ENCODE assay signal across 15 cellular contexts in the genomic region with DNA sequence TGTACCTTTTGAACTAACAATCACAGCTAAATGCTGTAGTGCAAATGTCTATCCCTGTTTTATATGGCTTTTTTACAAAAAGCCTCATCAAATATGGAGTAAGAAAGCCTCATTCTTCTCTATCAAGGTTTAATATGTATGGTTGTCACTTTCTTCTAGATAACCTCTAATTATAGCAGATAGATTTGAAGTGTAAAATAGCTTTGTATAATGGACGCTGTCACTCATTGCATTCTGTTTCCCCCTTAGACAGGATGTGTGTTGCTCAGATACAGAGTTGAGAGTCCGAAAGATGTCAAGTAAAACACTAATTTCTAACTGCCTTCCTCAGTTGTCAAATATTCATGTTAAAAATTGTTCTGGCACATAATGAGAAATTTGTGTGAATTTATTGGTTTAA.
DNase-seq lines count a peak whose midpoint lies in the region; ATAC-seq, FAIRE-seq and TF ChIP-seq lines count a peak whose summit lies in the region.
"Had no signal": no experiment of that assay in that cellular context is flagged by ENCODE, and none has a peak within 500 bp of the region (broad histone marks: within the 10 kb centered on the region; RNA-seq: fewer than 3 reads in every experiment).

No MANE protein-coding gene starts in this region.

- no peak for DNase-seq in GM19239 (ENCODE audit: insufficient read length, low spot score)
- DNase-seq in NCI-H1417 treated with DMSO at 0.1 percent for 48 hours (lab: John Stamatoyannopoulos, UW), result peak; percentile 16
- no peak for DNase-seq in SJSA1 (ENCODE audit: low read depth in 1 of 2, low spot score in 2 of 2)
- DNase-seq in DMS114 treated with DMSO at 0.1 percent for 48 hours (lab: John Stamatoyannopoulos, UW; ENCODE audit: unreplicated experiment), result no peak
- DNase-seq in effector memory CD8-positive, alpha-beta T cell, result no peak
- DNase-seq in HEK293T (ENCODE audit: extremely low spot score), result no peak
- DNase-seq: BE2C; Caco-2; CD8-positive, alpha-beta T cell; DMS53; H7 had no signal

- H3K9ac ChIP-seq in neural cell (ENCODE audit: low read length), result peak overlapping the region; percentile 21

- H4K20me1 ChIP-seq in neural cell (ENCODE audit: insufficient read depth), result no peaks in the 10 kb centered on the region

- H3K9me2 ChIP-seq in neural cell (ENCODE audit: insufficient read depth, low read length), result no peaks in the 10 kb centered on the region

- H3K36me3 Mint-ChIP-seq in effector memory CD8-positive, alpha-beta T cell (ENCODE audit: insufficient read depth), result peaks cover 4% of the 10 kb centered on the region

- H3K9me3 ChIP-seq in SJSA1 (replicated peaks) (no peaks in the 10 kb centered on the region), neural cell (ENCODE audit: low read length) (no peaks in the 10 kb centered on the region)
- H3K9me3 ChIP-seq: BE2C, Caco-2 had no signal

- CTCF ChIA-PET in HEK293T (lab: Yijun Ruan, JAX), result interaction anchor here (0.6 kb wide), 1 partner anchor 284 kb away, joined by 3 read pairs; no protein-coding TSS in a partner anchor

- no peaks in the 10 kb centered on the region for H3K79me2 ChIP-seq in neural cell (replicated peaks; ENCODE audit: insufficient read depth, low read length)

- no peaks in the 10 kb centered on the region for H3F3A ChIP-seq in neural cell (ENCODE audit: insufficient read depth, low read length, poor library complexity, severe bottlenecking)

- ATAC-seq in effector memory CD8-positive, alpha-beta T cell (replicated peaks), result no peak
- ATAC-seq: CD8-positive, alpha-beta T cell; GM23338 had no signal

- H3K27me3 Mint-ChIP-seq in effector memory CD8-positive, alpha-beta T cell, result no peaks in the 10 kb centered on the region

- H3K36me3 ChIP-seq in SJSA1, result peaks cover 36% of the 10 kb centered on the region
- H3K36me3 ChIP-seq in neural cell (ENCODE audit: insufficient read depth, low read length), result no peaks in the 10 kb centered on the region
- H3K36me3 ChIP-seq: BE2C had no signal

- peak overlapping the region; percentile 14 for H3K27ac ChIP-seq in SJSA1
- peak overlapping the region; percentile 77 for H3K27ac ChIP-seq in neural cell (ENCODE audit: low read length)
- H3K27ac ChIP-seq: C4-2B had no signal

- FAIRE-seq in GM19239 (lab: Jason Lieb, UNC), result peak; percentile 56
- FAIRE-seq: GM18507 had no signal

- peak overlapping the region; percentile 26 for H3K4me2 ChIP-seq in neural cell (ENCODE audit: low read length)
- H3K4me2 ChIP-seq: GM23338 had no signal

- TF ChIP-seq EP300 in neural cell (conservative IDR thresholded peaks at IDR 0.05; ENCODE audit: poor library complexity, severe bottlenecking), result peak; percentile 95

- no peak overlapping the region for H2AFZ ChIP-seq in neural cell (ENCODE audit: low read depth, low read length)
- H2AFZ ChIP-seq: GM23338 had no signal

- TF ChIP-seq RAD21 in neural cell (conservative IDR thresholded peaks at IDR 0.05), result no peak

- H3K4me3 Mint-ChIP-seq in effector memory CD8-positive, alpha-beta T cell, result no peak overlapping the region
- H3K4me3 Mint-ChIP-seq: CD8-positive, alpha-beta T cell; GM23338 had no signal

- no peaks in the 10 kb centered on the region for H3K9me3 Mint-ChIP-seq in effector memory CD8-positive, alpha-beta T cell
- H3K9me3 Mint-ChIP-seq: CD8-positive, alpha-beta T cell; GM23338 had no signal

- H3K27me3 ChIP-seq in SJSA1 (replicated peaks), result no peaks in the 10 kb centered on the region
- no peaks in the 10 kb centered on the region for H3K27me3 ChIP-seq in neural cell (ENCODE audit: insufficient read depth, low read depth, low read length)
- H3K27me3 ChIP-seq: BE2C had no signal

- H3K4me3 ChIP-seq in SJSA1, result no peak overlapping the region
- H3K4me3 ChIP-seq in neural cell (ENCODE audit: low read length), result peak overlapping the region; percentile 44
- H3K4me3 ChIP-seq: GM23338 had no signal

- no peak for TF ChIP-seq CTCF in neural cell (IDR thresholded peaks at IDR 0.05; ENCODE audit: poor library complexity, severe bottlenecking)

- H3K4me1 Mint-ChIP-seq in effector memory CD8-positive, alpha-beta T cell (ENCODE audit: low read depth in 2 of 2), result no peaks in the 10 kb centered on the region
- H3K4me1 Mint-ChIP-seq: GM23338 had no signal

- peaks cover 70% of the 10 kb centered on the region for H3K4me1 ChIP-seq in SJSA1 (replicated peaks)
- H3K4me1 ChIP-seq: BE2C had no signal

- no peak overlapping the region for H3K27ac Mint-ChIP-seq in effector memory CD8-positive, alpha-beta T cell
- H3K27ac Mint-ChIP-seq: CD8-positive, alpha-beta T cell; GM23338 had no signal

- POLR2A ChIA-PET in HEK293T (lab: Yijun Ruan, JAX), result no interaction called here

TF ChIP-seq in neural cell, 6 proteins besides CTCF, POLR2A, EP300 and RAD21:
- TF ChIP-seq POLR2AphosphoS5 (IDR thresholded peaks at IDR 0.05) (peak; percentile 77), MXI1 (conservative IDR thresholded peaks at IDR 0.05; ENCODE audit: poor library complexity, severe bottlenecking) (no peak), EZH2 (IDR thresholded peaks at IDR 0.05; ENCODE audit: borderline replicate concordance, insufficient read depth, low read length, poor library complexity, severe bottlenecking) (no peak)

TF ChIP-seq in HEK293T, 16 proteins besides CTCF, POLR2A, EP300 and RAD21:
- TF ChIP-seq FOXM1 (IDR thresholded peaks at IDR 0.05; ENCODE audit: borderline replicate concordance) (no peak), L3MBTL2 (conservative IDR thresholded peaks at IDR 0.05) (no peak), LEF1 (IDR thresholded peaks at IDR 0.05; ENCODE audit: borderline replicate concordance) (no peak), NFRKB (IDR thresholded peaks at IDR 0.05) (no peak), SP1 (IDR thresholded peaks at IDR 0.05) (no peak), ELF4 (IDR thresholded peaks at IDR 0.05) (no peak), HDGF (IDR thresholded peaks at IDR 0.05; ENCODE audit: borderline replicate concordance) (no peak), ARNT (IDR thresholded peaks at IDR 0.05) (no peak)
